In genomic region chr4:20529681-20530080, GRCh38 we compare ENCODE assay signal across 15 cellular contexts.
DNase-seq lines count a peak whose midpoint lies in the region; ATAC-seq and TF ChIP-seq lines count a peak whose summit lies in the region.
"Had no signal": no experiment of that assay in that cellular context is flagged by ENCODE, and none has a peak within 500 bp of the region (broad histone marks: within the 10 kb centered on the region; RNA-seq: fewer than 3 reads in every experiment).

No MANE protein-coding gene starts in this region.

- dilution Hi-C loops in IMR-90 (cut with HindIII; ENCODE audit: low sequenced_read_pairs, unreplicated experiment), result no loop called here

- peak overlapping the region; percentile 39; the same call in 1 of the 2 replicates for H3K18ac ChIP-seq in IMR-90 (ENCODE audit: low read depth, low read length)

- TF ChIP-seq CTCF in IMR-90 (conservative IDR thresholded peaks at IDR 0.05; ENCODE audit: low read depth, low read length), result no peak
- no peak for TF ChIP-seq CTCF in smooth muscle cell (IDR thresholded peaks at IDR 0.05; ENCODE audit: borderline replicate concordance, insufficient read depth, poor library complexity, severe bottlenecking)

- H3K23ac ChIP-seq in IMR-90 (ENCODE audit: low read depth, low read length), result 0 out of 2 replicates have a peak overlapping the region, but pooled peaks have one; percentile 34

- no peaks in the 10 kb centered on the region for H3K9me3 ChIP-seq in IMR-90 (ENCODE audit: control insufficient read depth, insufficient read depth, low read length)
- no peaks in the 10 kb centered on the region for H3K9me3 ChIP-seq in smooth muscle cell (replicated peaks; ENCODE audit: low read depth)
- H3K9me3 ChIP-seq: BLaER1 treated with 17β-estradiol and CSF1 and Interleukin-3, amounts not matched to agents 10 nM and 100 nM; HAP-1 had no signal

- peaks cover 6% of the 10 kb centered on the region for H3K9me1 ChIP-seq in IMR-90 (ENCODE audit: insufficient read depth, low read length)

- intact Hi-C loops in IMR-90 (cut with micrococcal nuclease), result no loop called here

- H4K20me1 ChIP-seq in IMR-90 (ENCODE audit: insufficient read depth, low read length), result no peaks in the 10 kb centered on the region
- no peaks in the 10 kb centered on the region for H4K20me1 ChIP-seq in smooth muscle cell (ENCODE audit: low read depth)
- H4K20me1 ChIP-seq: BLaER1 treated with 17β-estradiol and CSF1 and Interleukin-3, amounts not matched to agents 10 nM and 100 nM had no signal

- no peak overlapping the region for H2AK9ac ChIP-seq in IMR-90 (replicated peaks; ENCODE audit: low read depth, low read length, poor library complexity)

- H2AFZ ChIP-seq in IMR-90 (replicated peaks; ENCODE audit: low read length, poor library complexity), result no peak overlapping the region
- H2AFZ ChIP-seq in smooth muscle cell (ENCODE audit: low read depth), result no peak overlapping the region

- H2BK120ac ChIP-seq in IMR-90 (ENCODE audit: low read depth, low read length), result no peak overlapping the region

- no peak overlapping the region for H4K8ac ChIP-seq in IMR-90 (ENCODE audit: low read depth in 2 of 2, low read length in 2 of 2)

- WGBS in IMR-90 (ENCODE audit: extremely low coverage in 2 of 2, insufficient read length in 1 of 2), 2 experiments, result no CpG with 5 or more reads among the region's 1 CpG
- WGBS in smooth muscle cell (ENCODE audit: low lambda C conversion rate), result 19% methylated on average over 1 of the region's 1 CpG

- in situ Hi-C loops in IMR-90 (cut with MboI; ENCODE audit: low sequenced_read_pairs), result loop anchor here (25.0 kb wide), 1 partner anchor 1842 kb away; no protein-coding TSS in a partner anchor

- no peak overlapping the region for H2BK5ac ChIP-seq in IMR-90 (ENCODE audit: low read depth, low read length, poor library complexity, severe bottlenecking)

- H3K36me3 ChIP-seq in IMR-90 (ENCODE audit: control insufficient read depth, insufficient read depth, low read length) (no peaks in the 10 kb centered on the region; the same call in 1 of the 2 replicates), smooth muscle cell (ENCODE audit: low read depth) (no peaks in the 10 kb centered on the region)
- H3K36me3 ChIP-seq: BLaER1 treated with 17β-estradiol and CSF1 and Interleukin-3, amounts not matched to agents 10 nM and 100 nM; HAP-1 had no signal

- CTCF ChIA-PET in IMR-90 (lab: Yijun Ruan, JAX), result interaction anchor here (0.7 to 0.9 kb wide), 2 partner anchors 84 to 92 kb away, joined by 5 read pairs; no protein-coding TSS in a partner anchor

- H3K27me3 ChIP-seq in IMR-90 (ENCODE audit: control insufficient read depth, insufficient read depth, low read length) (no peaks in the 10 kb centered on the region), smooth muscle cell (ENCODE audit: low read depth) (no peaks in the 10 kb centered on the region)
- H3K27me3 ChIP-seq: BLaER1 treated with 17β-estradiol and CSF1 and Interleukin-3, amounts not matched to agents 10 nM and 100 nM had no signal

- no peak overlapping the region for H4K91ac ChIP-seq in IMR-90 (ENCODE audit: insufficient read depth, low read depth, low read length)

- no peak overlapping the region for H2AK5ac ChIP-seq in IMR-90 (ENCODE audit: low read depth, low read length)

- H3K4me2 ChIP-seq in IMR-90 (ENCODE audit: low read depth, low read length) (peak overlapping the region; percentile 63; the same call in 1 of the 2 replicates), smooth muscle cell (peak overlapping the region; percentile 66)
- H3K4me2 ChIP-seq: BLaER1 treated with 17β-estradiol and CSF1 and Interleukin-3, amounts not matched to agents 10 nM and 100 nM had no signal

- H3K56ac ChIP-seq in IMR-90 (ENCODE audit: extremely low read depth, insufficient read depth, low read length), result no peak overlapping the region

- DNase-seq in EH (ENCODE audit: low read depth), result peak; percentile 3
- peak; percentile 40 for DNase-seq in IMR-90
- DNase-seq in amniotic epithelial cell (ENCODE audit: low read depth), result peak; percentile 26
- DNase-seq in smooth muscle cell (lab: John Stamatoyannopoulos, UW; ENCODE audit: unreplicated experiment), result no peak
- no peak for DNase-seq in foreskin melanocyte
- DNase-seq in NCI-H1105 (lab: John Stamatoyannopoulos, UW), result no peak
- no peak for DNase-seq in NCI-H774 (lab: John Stamatoyannopoulos, UW)
- DNase-seq: Calu3; CD8-positive, alpha-beta T cell; DMS 273 treated with DMSO at 0.1 percent for 48 hours; DMS53; DND-41 had no signal

- no TSS peak for BruUV-seq in IMR-90 (replicated peaks; lab: Mats Ljungman, UMichigan)

- H3K79me2 ChIP-seq in smooth muscle cell (ENCODE audit: low read depth), result no peaks in the 10 kb centered on the region

- peak; percentile 70 for ATAC-seq in IMR-90 (ENCODE audit: low read depth)
- ATAC-seq: CD8-positive, alpha-beta T cell had no signal

- H3K4me1 ChIP-seq in IMR-90 (ENCODE audit: control insufficient read depth, insufficient read depth, low read length) (peaks cover 12% of the 10 kb centered on the region), smooth muscle cell (ENCODE audit: low read depth) (no peaks in the 10 kb centered on the region)
- H3K4me1 ChIP-seq: BLaER1 treated with 17β-estradiol and CSF1 and Interleukin-3, amounts not matched to agents 10 nM and 100 nM; HAP-1 had no signal

- H4K5ac ChIP-seq in IMR-90 (ENCODE audit: low read depth, low read length), result no peak overlapping the region

- peak overlapping the region; percentile 26; the same call in 1 of the 2 replicates for H3K4ac ChIP-seq in IMR-90 (ENCODE audit: low read depth, low read length)

- H3K79me1 ChIP-seq in IMR-90 (ENCODE audit: low read depth in 1 of 2, low read length in 2 of 2), result no peaks in the 10 kb centered on the region

- no peak for TF ChIP-seq RAD21 in IMR-90 (IDR thresholded peaks at IDR 0.05; ENCODE audit: low read length)

- 0 out of 2 replicates have a peak overlapping the region, but pooled peaks have one; percentile 20 for H3K14ac ChIP-seq in IMR-90 (replicated peaks; ENCODE audit: low read depth, low read length)

- H3K9ac ChIP-seq in IMR-90 (ENCODE audit: low read depth, low read length), result no peak overlapping the region
- no peak overlapping the region for H3K9ac ChIP-seq in smooth muscle cell (ENCODE audit: low read depth)
- H3K9ac ChIP-seq: BLaER1 treated with 17β-estradiol and CSF1 and Interleukin-3, amounts not matched to agents 10 nM and 100 nM had no signal

- H2BK20ac ChIP-seq in IMR-90 (ENCODE audit: low read depth, low read length), result no peak overlapping the region

- no peak overlapping the region for H3K4me3 ChIP-seq in IMR-90 (ENCODE audit: insufficient read depth, low read depth, low read length)
- H3K4me3 ChIP-seq in smooth muscle cell, result no peak overlapping the region
- H3K4me3 ChIP-seq: BLaER1 treated with 17β-estradiol and CSF1 and Interleukin-3, amounts not matched to agents 10 nM and 100 nM; HAP-1 had no signal

- no peak overlapping the region for H2BK15ac ChIP-seq in IMR-90 (ENCODE audit: low read depth, low read length)

- TF ChIP-seq POLR2A in IMR-90 (IDR thresholded peaks at IDR 0.05; ENCODE audit: low read depth, low read length), result no peak

- H3K27ac ChIP-seq in IMR-90 (ENCODE audit: insufficient read depth, low read length), result peak overlapping the region; percentile 29; the same call in 1 of the 2 replicates
- H3K27ac ChIP-seq in smooth muscle cell (ENCODE audit: low read depth), result no peak overlapping the region
- H3K27ac ChIP-seq: BLaER1 treated with 17β-estradiol and CSF1 and Interleukin-3, amounts not matched to agents 10 nM and 100 nM; HL-60 had no signal

- H3F3A ChIP-seq in smooth muscle cell (ENCODE audit: low read depth), result no peaks in the 10 kb centered on the region

- POLR2A ChIA-PET in IMR-90 (lab: Charles Lee; ENCODE audit: unreplicated experiment), result no interaction called here

TF ChIP-seq in IMR-90, 13 proteins besides CTCF, POLR2A, EP300 and RAD21:
- no peak for TF ChIP-seq MAZ (IDR thresholded peaks at IDR 0.05; ENCODE audit: borderline replicate concordance, low read depth, low read length)
- no peak for TF ChIP-seq SMC3 (IDR thresholded peaks at IDR 0.05; ENCODE audit: low read depth, low read length)
- TF ChIP-seq BHLHE40 (IDR thresholded peaks at IDR 0.05; ENCODE audit: low read depth, low read length), result no peak
- no peak for TF ChIP-seq RFX5 (IDR thresholded peaks at IDR 0.05; ENCODE audit: low read depth, low read length)
- TF ChIP-seq, protein P1, sequence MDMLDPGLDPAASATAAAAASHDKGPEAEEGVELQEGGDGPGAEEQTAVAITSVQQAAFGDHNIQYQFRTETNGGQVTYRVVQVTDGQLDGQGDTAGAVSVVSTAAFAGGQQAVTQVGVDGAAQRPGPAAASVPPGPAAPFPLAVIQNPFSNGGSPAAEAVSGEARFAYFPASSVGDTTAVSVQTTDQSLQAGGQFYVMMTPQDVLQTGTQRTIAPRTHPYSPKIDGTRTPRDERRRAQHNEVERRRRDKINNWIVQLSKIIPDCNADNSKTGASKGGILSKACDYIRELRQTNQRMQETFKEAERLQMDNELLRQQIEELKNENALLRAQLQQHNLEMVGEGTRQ (IDR thresholded peaks at IDR 0.05; ENCODE audit: low read depth, low read length), result no peak
- TF ChIP-seq RCOR1 (IDR thresholded peaks at IDR 0.05; ENCODE audit: insufficient replicate concordance, low read length), result no peak
- no peak for TF ChIP-seq MAFK (IDR thresholded peaks at IDR 0.05; ENCODE audit: low read depth, low read length)
- TF ChIP-seq ELK1 (IDR thresholded peaks at IDR 0.05; ENCODE audit: borderline replicate concordance, low read depth, low read length), result no peak
- TF ChIP-seq FOS (IDR thresholded peaks at IDR 0.05; ENCODE audit: low read depth, low read length), result no peak
- TF ChIP-seq CHD1 (IDR thresholded peaks at IDR 0.05; ENCODE audit: low read depth, low read length), result no peak
- no peak for TF ChIP-seq MXI1 (IDR thresholded peaks at IDR 0.05; ENCODE audit: borderline replicate concordance, low read depth, low read length)
- TF ChIP-seq CEBPB (IDR thresholded peaks at IDR 0.05; ENCODE audit: low read depth, low read length), result no peak
- TF ChIP-seq NFE2L2 (IDR thresholded peaks at IDR 0.05; ENCODE audit: low read depth, low read length), result no peak

Comparison
In these comparisons a context has a peak if more than half of its experiments do, and no peak if none do; other contexts are left out.
1. DNase-seq: peak in EH (single experiment), IMR-90 (single experiment) and amniotic epithelial cell (single experiment); none in smooth muscle cell (single experiment), foreskin melanocyte (single experiment), NCI-H1105 (single experiment) and NCI-H774 (single experiment).